Comparison of ENCODE assay signal across 9 cellular contexts in genomic region chr2:135473567-135473966, GRCh38. TPM values are rescaled to one million over a fixed set of nuclear protein-coding genes. Genes with fewer than 3 reads are reported as not detected.
DNase-seq lines count a peak whose midpoint lies in the region; ATAC-seq, FAIRE-seq and TF ChIP-seq lines count a peak whose summit lies in the region.
"Had no signal": no experiment of that assay in that cellular context is flagged by ENCODE, and none has a peak within 500 bp of the region (broad histone marks: within the 10 kb centered on the region; RNA-seq: fewer than 3 reads in every experiment).

No MANE protein-coding gene starts in this region.

- H3K36me3 Mint-ChIP-seq in WTC11 = no peaks in the 10 kb centered on the region
- H3K36me3 Mint-ChIP-seq: activated naive CD4-positive, alpha-beta T cell treated with anti-CD3 and anti-CD28 coated beads, Interleukin-2, amount 50 U/mL, for 24 hours had no signal

- CTCF ChIA-PET in WTC11 (lab: Charles Lee) = interaction anchor here (0.6 to 2.6 kb wide), 13 partner anchors 10 to 403 kb away, joined by 3 to 32 read pairs (median 3); partner anchors contain the start of genes MCM6, R3HDM1 and ZRANB3

- no peak for TF ChIP-seq CTCF in WTC11 (IDR thresholded peaks at IDR 0.05)
- peak in 2 of 3 experiments; percentile 19 to 52 for TF ChIP-seq CTCF in keratinocyte (optimal IDR thresholded peaks at IDR 0.05 in 1 of 3, IDR thresholded peaks at IDR 0.05 in 1 of 3, conservative IDR thresholded peaks at IDR 0.05 in 1 of 3; ENCODE audit: extremely low read depth in 1 of 3, insufficient read depth in 2 of 3, low read length in 3 of 3)

- H3K4me3 Mint-ChIP-seq in WTC11 = no peak overlapping the region
- H3K4me3 Mint-ChIP-seq: activated naive CD4-positive, alpha-beta T cell treated with anti-CD3 and anti-CD28 coated beads, Interleukin-2, amount 50 U/mL, for 24 hours had no signal

- H3K9me3 Mint-ChIP-seq in WTC11 = no peaks in the 10 kb centered on the region
- H3K9me3 Mint-ChIP-seq: activated naive CD4-positive, alpha-beta T cell treated with anti-CD3 and anti-CD28 coated beads, Interleukin-2, amount 50 U/mL, for 24 hours had no signal

- POLR2A ChIA-PET in WTC11 (lab: Charles Lee) = no interaction called here

- no peaks in the 10 kb centered on the region for H3K9me3 ChIP-seq in keratinocyte (ENCODE audit: control insufficient read depth, low read depth, low read length)
- no peaks in the 10 kb centered on the region for H3K9me3 ChIP-seq in MG63

- H3K4me2 ChIP-seq in keratinocyte (ENCODE audit: control insufficient read depth, extremely low read depth, insufficient read depth, low read depth, low read length) = no peak overlapping the region

- H3K27me3 ChIP-seq in keratinocyte (ENCODE audit: control insufficient read depth, extremely low read depth, insufficient read depth, low read length) (no peaks in the 10 kb centered on the region), MG63 (no peaks in the 10 kb centered on the region)

- H3K4me1 ChIP-seq in keratinocyte (ENCODE audit: control insufficient read depth, extremely low read depth, insufficient read depth, low read length) = no peaks in the 10 kb centered on the region

- peak; percentile 66 for DNase-seq in activated effector memory CD4-positive, alpha-beta T cell treated with anti-CD3 and anti-CD28 coated beads, Interleukin-2, amount 50 U/mL, for 16 hours
- no peak for DNase-seq in activated effector memory CD4-positive, alpha-beta T cell treated with Interleukin-2 at 50 U/mL for 16 hours
- DNase-seq in HuH-7 (ENCODE audit: low spot score) (peak; percentile 11), WTC11 (ENCODE audit: low spot score) (peak; percentile 21), keratinocyte (ENCODE audit: low read depth, low spot score) (no peak), retina (no peak), MG63 (no peak)

- no peak overlapping the region for H3K4me3 ChIP-seq in keratinocyte (ENCODE audit: control insufficient read depth in 2 of 3, extremely low read depth in 1 of 3, insufficient read depth in 2 of 3, low read depth in 1 of 3, low read length in 3 of 3)
- no peak overlapping the region for H3K4me3 ChIP-seq in MG63

- no peaks in the 10 kb centered on the region for H4K20me1 ChIP-seq in keratinocyte (ENCODE audit: control insufficient read depth, extremely low read depth, insufficient read depth, low read length)

- H3K4me1 Mint-ChIP-seq in WTC11 = no peaks in the 10 kb centered on the region

- peak; percentile 43; the same call in 1 of the 2 replicates for ATAC-seq in WTC11
- ATAC-seq in GM18520 (IDR thresholded peaks at IDR 0.05; ENCODE audit: unreplicated experiment) = no peak

- H3K9me1 ChIP-seq in keratinocyte (ENCODE audit: control insufficient read depth, extremely low read depth, insufficient read depth, low read length) = no peaks in the 10 kb centered on the region

- H2AFZ ChIP-seq in keratinocyte (ENCODE audit: control insufficient read depth, low read length) = no peak overlapping the region

- H3K27me3 Mint-ChIP-seq in WTC11 (ENCODE audit: low read depth) = no peaks in the 10 kb centered on the region
- H3K27me3 Mint-ChIP-seq: activated naive CD4-positive, alpha-beta T cell treated with anti-CD3 and anti-CD28 coated beads, Interleukin-2, amount 50 U/mL, for 24 hours had no signal

- FAIRE-seq in keratinocyte (lab: Jason Lieb, UNC) = no peak

- H3K36me3 ChIP-seq in keratinocyte (ENCODE audit: control insufficient read depth in 2 of 2, extremely low read depth in 1 of 2, insufficient read depth in 2 of 2, low read length in 2 of 2) (no peaks in the 10 kb centered on the region), MG63 (no peaks in the 10 kb centered on the region)

- H3K27ac ChIP-seq in keratinocyte (ENCODE audit: control insufficient read depth, insufficient read depth, low read length) = no peak overlapping the region

- H3K9ac ChIP-seq in keratinocyte (ENCODE audit: control insufficient read depth, extremely low read depth, insufficient read depth, low read length) = no peak overlapping the region

- dilution Hi-C loops in keratinocyte (cut with MboI; ENCODE audit: extremely low pct_ligation_motif_present, low sequenced_read_pairs) = no loop called here

- H3K27ac Mint-ChIP-seq in WTC11 = no peak overlapping the region
- H3K27ac Mint-ChIP-seq: activated naive CD4-positive, alpha-beta T cell treated with anti-CD3 and anti-CD28 coated beads, Interleukin-2, amount 50 U/mL, for 24 hours had no signal

- no peaks in the 10 kb centered on the region for H3K79me2 ChIP-seq in keratinocyte (ENCODE audit: control insufficient read depth, insufficient read depth, low read length)

TF ChIP-seq in WTC11, 78 proteins besides CTCF, POLR2A, EP300 and RAD21 (continues in another document):
- TF ChIP-seq ZNF423 (CRISPR knock-in tag; IDR thresholded peaks at IDR 0.05) (no peak), ATF2 (CRISPR knock-in tag; IDR thresholded peaks at IDR 0.05; ENCODE audit: borderline replicate concordance, low read depth) (no peak), HMGA2 (CRISPR knock-in tag; IDR thresholded peaks at IDR 0.05) (no peak), E2F5 (CRISPR knock-in tag; IDR thresholded peaks at IDR 0.05) (no peak), ZNF263 (CRISPR knock-in tag; IDR thresholded peaks at IDR 0.05; ENCODE audit: low read depth) (no peak), HMGXB4 (CRISPR knock-in tag; IDR thresholded peaks at IDR 0.05) (no peak), ZNF416 (CRISPR knock-in tag; IDR thresholded peaks at IDR 0.05) (no peak), ZNF671 (CRISPR knock-in tag; IDR thresholded peaks at IDR 0.05) (no peak), ZNF219 (CRISPR knock-in tag; IDR thresholded peaks at IDR 0.05; ENCODE audit: borderline replicate concordance) (no peak), ERG (CRISPR knock-in tag; IDR thresholded peaks at IDR 0.05) (no peak)

RNA-seq across cellular contexts. Expression of gene ZRANB3, which starts 57.5 kb away (rescaled TPM):
- total RNA-seq in WTC11 (2021) = 15.9 to 19.5 TPM (median 18.9 TPM) in 3 replicates
- 5.5 to 10.6 TPM (median 6.3 TPM) in 3 replicates for polyA plus RNA-seq in keratinocyte
- polyA plus RNA-seq in keratinocyte (2011; ENCODE audit: low read depth) = 3.0 TPM
- polyA plus RNA-seq in keratinocyte (2011; cell fraction: cytosol; rRNA removed) = 5.5 and 9.7 TPM in 2 replicates
- 7.1 and 7.4 TPM in 2 replicates for polyA plus RNA-seq in keratinocyte (2011; cell fraction: nucleus; rRNA removed)
- polyA plus RNA-seq in keratinocyte (2012; ENCODE audit: low replicate concordance) = 2.7 and 7.3 TPM in 2 replicates
- polyA minus RNA-seq in keratinocyte = 2.8 to 9.3 TPM (median 3.4 TPM) in 3 replicates
- polyA minus RNA-seq in keratinocyte (2011; cell fraction: cytosol; rRNA and poly(A)+ RNA removed) = 4.0 TPM
- 4.9 and 17.3 TPM in 2 replicates for polyA minus RNA-seq in keratinocyte (2011; cell fraction: nucleus; rRNA and poly(A)+ RNA removed)
- 4.5 and 7.1 TPM in 2 replicates for total RNA-seq in MG63 (2014; rRNA removed; shearing (Covaris generic); ENCODE audit: low replicate concordance)

RNA-seq across cellular contexts. Expression of gene R3HDM1, which starts 57.7 kb away (rescaled TPM):
- 58.4 to 60.4 TPM (median 59.9 TPM) in 3 replicates for total RNA-seq in WTC11 (2021)
- polyA plus RNA-seq in keratinocyte = 27.5 to 41.0 TPM (median 38.5 TPM) in 3 replicates
- 23.4 TPM for polyA plus RNA-seq in keratinocyte (2011; ENCODE audit: low read depth)
- 33.5 and 47.4 TPM in 2 replicates for polyA plus RNA-seq in keratinocyte (2011; cell fraction: cytosol; rRNA removed)
- polyA plus RNA-seq in keratinocyte (2011; cell fraction: nucleus; rRNA removed) = 27.1 and 33.1 TPM in 2 replicates
- polyA plus RNA-seq in keratinocyte (2012; ENCODE audit: low replicate concordance) = 8.2 and 28.6 TPM in 2 replicates
- 22.7 to 60.4 TPM (median 42.9 TPM) in 3 replicates for polyA minus RNA-seq in keratinocyte
- 21.7 TPM for polyA minus RNA-seq in keratinocyte (2011; cell fraction: cytosol; rRNA and poly(A)+ RNA removed)
- polyA minus RNA-seq in keratinocyte (2011; cell fraction: nucleus; rRNA and poly(A)+ RNA removed) = 23.8 and 40.1 TPM in 2 replicates
- 6.1 and 35.0 TPM in 2 replicates for total RNA-seq in MG63 (2014; rRNA removed; shearing (Covaris generic); ENCODE audit: low replicate concordance)

Comparison
In these comparisons a context has a peak if more than half of its experiments do, and no peak if none do; other contexts are left out.
1. DNase-seq: peak in activated effector memory CD4-positive, alpha-beta T cell treated with anti-CD3 and anti-CD28 coated beads, Interleukin-2, amount 50 U/mL, for 16 hours (single experiment), HuH-7 (single experiment) and WTC11 (single experiment); none in activated effector memory CD4-positive, alpha-beta T cell treated with Interleukin-2 at 50 U/mL for 16 hours (single experiment), keratinocyte (single experiment), retina (single experiment) and MG63 (single experiment).